In genomic region chr19:16627928-16628182, GRCh38 we compare ENCODE assay signal across 8 cellular contexts. TPM values are rescaled to one million over a fixed set of nuclear protein-coding genes. Genes with fewer than 3 reads are reported as not detected.
DNase-seq lines count a peak whose midpoint lies in the region; ATAC-seq and TF ChIP-seq lines count a peak whose summit lies in the region.

No MANE protein-coding gene starts in this region.

- no peak for TF ChIP-seq CTCF in HEK293 (tag by site-specific recombination; IDR thresholded peaks at IDR 0.05)

- H3K4me1 ChIP-seq in HEK293 (ENCODE audit: control insufficient read depth, insufficient read depth, low read length), result no peaks in the 10 kb centered on the region

- POLR2A ChIA-PET in HEK293 (lab: Yijun Ruan, JAX), result interaction anchor here (0.6 to 3.1 kb wide), 20 partner anchors 10 to 682 kb away, joined by 3 to 20 read pairs (median 6); partner anchors contain the start of genes C19orf44, CALR3, DDA1 and SLC35E1
- POLR2A ChIA-PET in activated CD8-positive, alpha-beta T cell treated with anti-CD3 and anti-CD28 coated beads, Interleukin-2, amount 10 ng/mL, durations not matched to agents 7 days and 5 days (lab: Charles Lee), result interaction anchor here (0.6 to 3.9 kb wide), 17 partner anchors 10 to 475 kb away, joined by 3 to 27 read pairs (median 7); partner anchors contain the start of genes C19orf44, CALR3, CHERP and SLC35E1

- no peaks in the 10 kb centered on the region for H3K27me3 Mint-ChIP-seq in activated CD8-positive, alpha-beta T cell treated with anti-CD3 and anti-CD28 coated beads, Interleukin-2, amount 10 ng/mL, durations not matched to agents 7 days and 5 days (ENCODE audit: low read depth)
- H3K27me3 Mint-ChIP-seq in stimulated activated memory B cell treated with anti-CD40 and anti-IgM and Interleukin-4, amounts not matched to agents 10 μg/mL and 1 μg/mL and 100 μg/mL, for 72 hours, result no peaks in the 10 kb centered on the region

- peaks cover 43% of the 10 kb centered on the region for H3K4me1 Mint-ChIP-seq in activated CD8-positive, alpha-beta T cell treated with anti-CD3 and anti-CD28 coated beads, Interleukin-2, amount 10 ng/mL, durations not matched to agents 7 days and 5 days (ENCODE audit: low read depth)
- peaks cover 46% of the 10 kb centered on the region for H3K4me1 Mint-ChIP-seq in stimulated activated memory B cell treated with anti-CD40 and anti-IgM and Interleukin-4, amounts not matched to agents 10 μg/mL and 1 μg/mL and 100 μg/mL, for 72 hours

- no peak for ATAC-seq in activated CD8-positive, alpha-beta T cell treated with anti-CD3 and anti-CD28 coated beads, Interleukin-2, amount 10 ng/mL, durations not matched to agents 7 days and 5 days
- ATAC-seq in stimulated activated memory B cell treated with anti-CD40 and anti-IgM and Interleukin-4, amounts not matched to agents 10 μg/mL and 1 μg/mL and 100 μg/mL, for 72 hours, result no peak
- ATAC-seq in GM18502 (IDR thresholded peaks at IDR 0.05; ENCODE audit: poor library complexity, unreplicated experiment) (no peak), HG02981 (IDR thresholded peaks at IDR 0.05; ENCODE audit: unreplicated experiment) (no peak)

- H3K4me3 Mint-ChIP-seq in activated CD8-positive, alpha-beta T cell treated with anti-CD3 and anti-CD28 coated beads, Interleukin-2, amount 10 ng/mL, durations not matched to agents 7 days and 5 days, result peak overlapping the region; percentile 91
- H3K4me3 Mint-ChIP-seq in stimulated activated memory B cell treated with anti-CD40 and anti-IgM and Interleukin-4, amounts not matched to agents 10 μg/mL and 1 μg/mL and 100 μg/mL, for 72 hours, result peak overlapping the region; percentile 98

- no peaks in the 10 kb centered on the region for H3K9me3 Mint-ChIP-seq in activated CD8-positive, alpha-beta T cell treated with anti-CD3 and anti-CD28 coated beads, Interleukin-2, amount 10 ng/mL, durations not matched to agents 7 days and 5 days (ENCODE audit: insufficient read depth)
- H3K9me3 Mint-ChIP-seq in stimulated activated memory B cell treated with anti-CD40 and anti-IgM and Interleukin-4, amounts not matched to agents 10 μg/mL and 1 μg/mL and 100 μg/mL, for 72 hours, result no peaks in the 10 kb centered on the region

- peak overlapping the region; percentile 63; the same call in 1 of the 2 replicates for H3K27ac ChIP-seq in HEK293 (ENCODE audit: extremely low read depth, low read depth, low read length)

- peaks cover 51% of the 10 kb centered on the region for H3K36me3 Mint-ChIP-seq in activated CD8-positive, alpha-beta T cell treated with anti-CD3 and anti-CD28 coated beads, Interleukin-2, amount 10 ng/mL, durations not matched to agents 7 days and 5 days (ENCODE audit: low read depth)
- H3K36me3 Mint-ChIP-seq in stimulated activated memory B cell treated with anti-CD40 and anti-IgM and Interleukin-4, amounts not matched to agents 10 μg/mL and 1 μg/mL and 100 μg/mL, for 72 hours, result peaks cover 31% of the 10 kb centered on the region

- H3K4me3 ChIP-seq in HEK293 (ENCODE audit: low read depth, low read length), result peak overlapping the region; percentile 60
- H3K4me3 ChIP-seq in iPS-18c (ENCODE audit: insufficient read depth, low read depth, low read length), result peak overlapping the region; percentile 84

- peaks cover 7 to 37% of the 10 kb centered on the region in 2 experiments; a peak in 2 of 3 replicates for H3K36me3 ChIP-seq in HEK293 (ENCODE audit: control insufficient read depth in 2 of 2, insufficient read depth in 1 of 2, low read length in 2 of 2)

- H3K9me3 ChIP-seq in HEK293 (ENCODE audit: control insufficient read depth, insufficient read depth, low read depth, low read length), result no peaks in the 10 kb centered on the region
- H3K9me3 ChIP-seq in iPS-18c (ENCODE audit: control insufficient read depth, insufficient read depth, low read length), result no peaks in the 10 kb centered on the region

- DNase-seq in activated CD8-positive, alpha-beta T cell treated with anti-CD3 and anti-CD28 coated beads, Interleukin-2, amount 10 ng/mL, durations not matched to agents 7 days and 5 days, result no peak
- DNase-seq in AML-193 (lab: John Stamatoyannopoulos, UW), result no peak
- no peak for DNase-seq in globus pallidus (ENCODE audit: low spot score)

- CTCF ChIA-PET in HEK293 (lab: Yijun Ruan, JAX), result interaction anchor here (0.6 kb wide), 2 partner anchors 111 to 429 kb away, joined by 3 read pairs; no protein-coding TSS in a partner anchor
- CTCF ChIA-PET in activated CD8-positive, alpha-beta T cell treated with anti-CD3 and anti-CD28 coated beads, Interleukin-2, amount 10 ng/mL, durations not matched to agents 7 days and 5 days (lab: Charles Lee), result interaction anchor here (1.3 to 2.5 kb wide), 2 partner anchors 35 to 39 kb away, joined by 3 to 18 read pairs; no protein-coding TSS in a partner anchor

- H3K27ac Mint-ChIP-seq in activated CD8-positive, alpha-beta T cell treated with anti-CD3 and anti-CD28 coated beads, Interleukin-2, amount 10 ng/mL, durations not matched to agents 7 days and 5 days, result peak overlapping the region; percentile 100
- H3K27ac Mint-ChIP-seq in stimulated activated memory B cell treated with anti-CD40 and anti-IgM and Interleukin-4, amounts not matched to agents 10 μg/mL and 1 μg/mL and 100 μg/mL, for 72 hours, result peak overlapping the region; percentile 94

TF ChIP-seq in HEK293, 187 proteins besides CTCF, POLR2A, EP300 and RAD21 (continues in another document):
- TF ChIP-seq ZNF518A (tag by site-specific recombination; conservative IDR thresholded peaks at IDR 0.05; ENCODE audit: low read depth), result no peak
- TF ChIP-seq HIC1 (tag by site-specific recombination; IDR thresholded peaks at IDR 0.05), result no peak
- no peak for TF ChIP-seq ZNF214 (tag by site-specific recombination; IDR thresholded peaks at IDR 0.05; ENCODE audit: borderline replicate concordance)

RNA-seq across cellular contexts. Expression of gene MED26, which starts 0.1 kb away (rescaled TPM):
- 10 to 100 TPM; 17.2 to 17.4 TPM for total RNA-seq in activated CD8-positive, alpha-beta T cell treated with anti-CD3 and anti-CD28 coated beads, Interleukin-2, amount 10 ng/mL, durations not matched to agents 7 days and 5 days

RNA-seq across cellular contexts. Expression of gene SMIM7, which starts 32.1 kb away (rescaled TPM):
- total RNA-seq in activated CD8-positive, alpha-beta T cell treated with anti-CD3 and anti-CD28 coated beads, Interleukin-2, amount 10 ng/mL, durations not matched to agents 7 days and 5 days, result 10 to 100 TPM; 51.5 to 53.5 TPM

RNA-seq across cellular contexts. Expression of gene TMEM38A, which starts 33.1 kb away (rescaled TPM):
- total RNA-seq in activated CD8-positive, alpha-beta T cell treated with anti-CD3 and anti-CD28 coated beads, Interleukin-2, amount 10 ng/mL, durations not matched to agents 7 days and 5 days, result under 1 TPM; 0.60 to 0.87 TPM

RNA-seq across cellular contexts. Expression of gene SLC35E1, which starts 55.6 kb away (rescaled TPM):
- 10 to 100 TPM; 55.6 to 61.9 TPM for total RNA-seq in activated CD8-positive, alpha-beta T cell treated with anti-CD3 and anti-CD28 coated beads, Interleukin-2, amount 10 ng/mL, durations not matched to agents 7 days and 5 days
